8 cellular contexts compared by ENCODE assay signal in genomic region chr10:3538850-3539531, GRCh38.
DNase-seq lines count a peak whose midpoint lies in the region; ATAC-seq lines count a peak whose summit lies in the region.

No MANE protein-coding gene starts in this region.

- H2BK5ac ChIP-seq in mesendoderm (ENCODE audit: low read length) = no peak overlapping the region

- no peak overlapping the region for H2AK5ac ChIP-seq in mesendoderm (ENCODE audit: low read length)

- WGBS in mesendoderm (ENCODE audit: extremely low coverage, insufficient coverage, low lambda C conversion rate) = no CpG with 5 or more reads among the region's 22 CpGs

- no peak for ATAC-seq in HG03139 (IDR thresholded peaks at IDR 0.05; ENCODE audit: unreplicated experiment)

- no peaks in the 10 kb centered on the region for H3K36me3 ChIP-seq in mesendoderm (ENCODE audit: control insufficient read depth, insufficient read depth, low read length)

- H3K4me1 ChIP-seq in mesendoderm (ENCODE audit: control insufficient read depth, low read depth, low read length) = no peaks in the 10 kb centered on the region

- H3K4ac ChIP-seq in mesendoderm (ENCODE audit: low read depth, low read length) = no peak overlapping the region

- H3K23ac ChIP-seq in mesendoderm (ENCODE audit: low read length) = no peak overlapping the region

- DNase-seq in AG08395 (ENCODE audit: low spot score) = peak; percentile 89
- DNase-seq in HT-29 (ENCODE audit: low spot score) = peak; percentile 72
- DNase-seq in caudate nucleus (lab: John Stamatoyannopoulos, UW) = peak in 2 of 61 donors; percentile 24 to 47
- peak; percentile 95 for DNase-seq in mesendoderm
- DNase-seq in UCSD-AML1 (lab: John Stamatoyannopoulos, UW; ENCODE audit: unreplicated experiment) = no peak
- DNase-seq in Kasumi-1 (lab: John Stamatoyannopoulos, UW) = no peak
- DNase-seq in OCI-M2 (lab: John Stamatoyannopoulos, UW; ENCODE audit: unreplicated experiment) = no peak

- no peaks in the 10 kb centered on the region for H3K27me3 ChIP-seq in mesendoderm (ENCODE audit: insufficient read depth, low read length, poor library complexity)

- no peak overlapping the region for H3K9ac ChIP-seq in mesendoderm (ENCODE audit: low read length)

- no peak overlapping the region for H2BK15ac ChIP-seq in mesendoderm (replicated peaks; ENCODE audit: low read depth)

- H3K4me2 ChIP-seq in mesendoderm (ENCODE audit: low read length) = no peak overlapping the region

- H3K56ac ChIP-seq in mesendoderm (ENCODE audit: low read length) = no peak overlapping the region

- no peak overlapping the region for H4K8ac ChIP-seq in mesendoderm (ENCODE audit: low read depth, low read length)

- H3K27ac ChIP-seq in caudate nucleus (ENCODE audit: low read depth, low read length) (peak overlapping the region; percentile 87), mesendoderm (ENCODE audit: low read depth, low read length) (no peak overlapping the region)

- no peak overlapping the region for H2BK120ac ChIP-seq in mesendoderm (ENCODE audit: low read depth, low read length)

- H3K79me1 ChIP-seq in mesendoderm (ENCODE audit: low read length) = no peaks in the 10 kb centered on the region

- peak overlapping the region; percentile 7 for H3K18ac ChIP-seq in mesendoderm (ENCODE audit: low read length)

- no peaks in the 10 kb centered on the region for H3K79me2 ChIP-seq in mesendoderm (ENCODE audit: control insufficient read depth, insufficient read depth, low read length)

- no peak overlapping the region for H4K5ac ChIP-seq in mesendoderm (ENCODE audit: low read length)

- no peak overlapping the region for H3K4me3 ChIP-seq in mesendoderm (ENCODE audit: low read length)

Comparison
In these comparisons a context has a peak if more than half of its experiments do, and no peak if none do; other contexts are left out.
1. DNase-seq: peak in AG08395 (single experiment), HT-29 (single experiment) and mesendoderm (single experiment); none in UCSD-AML1 (single experiment), Kasumi-1 (0 of 2) and OCI-M2 (single experiment).